Comparison of ENCODE assay signal across 19 cellular contexts in genomic region chr14:37590810-37591139, GRCh38. TPM values are rescaled to one million over a fixed set of nuclear protein-coding genes. Genes with fewer than 3 reads are reported as not detected.
DNase-seq lines count a peak whose midpoint lies in the region; ATAC-seq and TF ChIP-seq lines count a peak whose summit lies in the region.
"Had no signal": no experiment of that assay in that cellular context is flagged by ENCODE, and none has a peak within 500 bp of the region (broad histone marks: within the 10 kb centered on the region; RNA-seq: fewer than 3 reads in every experiment).

No MANE protein-coding gene starts in this region.

- dilution Hi-C loops in mammary epithelial cell (cut with HindIII; ENCODE audit: low sequenced_read_pairs) = no loop called here

- 61% methylated on average over 2 of the region's 2 CpGs for WGBS in mammary epithelial cell (ENCODE audit: low coverage, missing lambda C conversion rate)

- DNase-seq in MCF 10A (ENCODE audit: unreplicated experiment) (no peak), mammary epithelial cell (no peak), mesothelial cell of epicardium (ENCODE audit: low spot score in 2 of 2, unreplicated experiment in 2 of 2) (no peak), NOMO-1 treated with DMSO at 0.1 percent for 48 hours (lab: John Stamatoyannopoulos, UW; ENCODE audit: unreplicated experiment) (no peak), 8988T (no peak)
- no peak for DNase-seq in NK-92 treated with Interleukin-12 subunit alpha and Interleukin-12 subunit beta, amount 100 ng/mL, for 24 hours (lab: John Stamatoyannopoulos, UW)
- DNase-seq: activated T-cell treated with anti-CD3 and anti-CD28 coated beads, Interleukin-2, amount 50 U/mL, for 1 hour; AML-193; NCI-H226; SJCRH30; T-helper 9 cell had no signal

- H3K9me3 ChIP-seq in mammary epithelial cell (replicated peaks; ENCODE audit: insufficient read depth, low read length) = no peaks in the 10 kb centered on the region
- H3K9me3 ChIP-seq: SJCRH30 had no signal

- H3K9me3 Mint-ChIP-seq in MCF 10A (ENCODE audit: unreplicated experiment) (no peaks in the 10 kb centered on the region), brain (peaks cover 1 to 10% (median 5%) of the 10 kb centered on the region in 5 experiments), mesothelial cell of epicardium (no peaks in the 10 kb centered on the region)

- POLR2A ChIA-PET in MCF 10A (lab: Yijun Ruan, JAX) = no interaction called here

- H2AFZ ChIP-seq in mammary epithelial cell (ENCODE audit: low read depth, low read length) = no peak overlapping the region

- CTCF ChIA-PET in MCF 10A (lab: Yijun Ruan, JAX) = interaction anchor here (0.7 kb wide), 1 partner anchor 285 kb away, joined by 3 read pairs; no protein-coding TSS in a partner anchor
- CTCF ChIA-PET in mammary epithelial cell (lab: Charles Lee; ENCODE audit: low non-redundant PET) = no interaction called here

- H3K79me2 ChIP-seq in mammary epithelial cell (ENCODE audit: insufficient read depth, low read length) = no peaks in the 10 kb centered on the region

- H3K27ac Mint-ChIP-seq in MCF 10A (ENCODE audit: low read depth, unreplicated experiment) (no peak overlapping the region), brain (peak overlapping the region in 2 of 5 experiments; percentile 43 to 55), mesothelial cell of epicardium (no peak overlapping the region)

- H3K4me3 Mint-ChIP-seq in MCF 10A (ENCODE audit: unreplicated experiment) (no peak overlapping the region), brain (peak overlapping the region in 4 of 5 experiments; percentile 62 to 82 (median 66)), mesothelial cell of epicardium (peak overlapping the region; percentile 65)
- H3K4me3 Mint-ChIP-seq: natural killer cell treated with Interleukin-12 subunit alpha and Interleukin-12 subunit beta and Interleukin-15 and Interleukin-18, amount 100 ng/mL, for 72 hours had no signal

- peaks cover 21% of the 10 kb centered on the region for H3K4me1 ChIP-seq in mammary epithelial cell (ENCODE audit: insufficient read depth, low read length)
- H3K4me1 ChIP-seq: SJCRH30 had no signal

- H3K4me1 Mint-ChIP-seq in MCF 10A (ENCODE audit: insufficient read depth, unreplicated experiment) (peaks cover 7% of the 10 kb centered on the region), brain (peaks cover 30% of the 10 kb centered on the region), mesothelial cell of epicardium (peaks cover 35% of the 10 kb centered on the region)

- intact Hi-C loops in MCF 10A (cut with micrococcal nuclease) = loop anchor here (10.0 kb wide), 1 partner anchor 114 kb away; no protein-coding TSS in a partner anchor
- intact Hi-C loops in mammary epithelial cell (cut with micrococcal nuclease) = loop anchor here (10.0 kb wide), 1 partner anchor 246 kb away; no protein-coding TSS in a partner anchor

- no peaks in the 10 kb centered on the region for H4K20me1 ChIP-seq in mammary epithelial cell (ENCODE audit: insufficient read depth, low read length)

- ATAC-seq in HG03442 (IDR thresholded peaks at IDR 0.05; ENCODE audit: unreplicated experiment) = no peak
- ATAC-seq: gastroesophageal sphincter; natural killer cell treated with Interleukin-12 subunit alpha and Interleukin-12 subunit beta and Interleukin-15 and Interleukin-18, amount 100 ng/mL, for 72 hours had no signal

- no peak overlapping the region for H3K4me2 ChIP-seq in mammary epithelial cell (ENCODE audit: insufficient read depth, low read depth, low read length)

- in situ Hi-C loops in mammary epithelial cell (cut with MboI; ENCODE audit: low sequenced_read_pairs in 2 of 2) = loop anchor here (10.0 kb wide), 2 partner anchors 346 to 356 kb away; no protein-coding TSS in a partner anchor

- H3K27ac ChIP-seq in mammary epithelial cell (ENCODE audit: insufficient read depth, low read depth, low read length) = no peak overlapping the region
- H3K27ac ChIP-seq: gastroesophageal sphincter, SJCRH30 had no signal

- peaks cover 49% of the 10 kb centered on the region for H3K27me3 ChIP-seq in mammary epithelial cell (ENCODE audit: insufficient read depth, low read length)
- H3K27me3 ChIP-seq: SJCRH30 had no signal

- no peak overlapping the region for H3K4me3 ChIP-seq in mammary epithelial cell (replicated peaks in 1 of 3; ENCODE audit: insufficient read depth in 1 of 3, low read depth in 2 of 3, low read length in 3 of 3)
- H3K4me3 ChIP-seq: gastroesophageal sphincter, SJCRH30 had no signal

- TF ChIP-seq CTCF in MCF 10A (IDR thresholded peaks at IDR 0.05; ENCODE audit: unreplicated experiment) (no peak), mammary epithelial cell (conservative IDR thresholded peaks at IDR 0.05 in 1 of 2, IDR thresholded peaks at IDR 0.05 in 1 of 2; ENCODE audit: extremely low read depth in 1 of 2, insufficient read depth in 1 of 2, low read depth in 1 of 2, low read length in 2 of 2) (no peak), brain (conservative IDR thresholded peaks at IDR 0.05) (no peak), mesothelial cell of epicardium (IDR thresholded peaks at IDR 0.05; ENCODE audit: unreplicated experiment) (no peak)

- BruUV-seq in MCF 10A (replicated peaks; lab: Mats Ljungman, UMichigan) (TSS peak; percentile 1), mammary epithelial cell (replicated peaks; lab: Mats Ljungman, UMichigan) (no TSS peak)

- no peak overlapping the region for H3K9ac ChIP-seq in mammary epithelial cell (ENCODE audit: insufficient read depth, low read length)

- H3K27me3 Mint-ChIP-seq in MCF 10A (ENCODE audit: insufficient read depth, unreplicated experiment) (no peaks in the 10 kb centered on the region), brain (peaks cover 98% of the 10 kb centered on the region), mesothelial cell of epicardium (ENCODE audit: low read depth) (peaks cover 89% of the 10 kb centered on the region)

- peaks cover 4% of the 10 kb centered on the region for H3K36me3 Mint-ChIP-seq in MCF 10A (ENCODE audit: insufficient read depth, unreplicated experiment)
- H3K36me3 Mint-ChIP-seq in brain = no peaks in the 10 kb centered on the region
- peaks cover 14% of the 10 kb centered on the region for H3K36me3 Mint-ChIP-seq in mesothelial cell of epicardium

- H3K36me3 ChIP-seq in mammary epithelial cell (ENCODE audit: insufficient read depth, low read length) = no peaks in the 10 kb centered on the region
- H3K36me3 ChIP-seq: gastroesophageal sphincter, SJCRH30 had no signal

RNA-seq across cellular contexts. Expression of gene FOXA1, which starts 4.3 kb away (rescaled TPM):
- total RNA-seq in MCF 10A (2022) (8.6 and 11.2 TPM in 2 replicates), mammary epithelial cell (under 1 TPM; 0.17 to 0.33 TPM), mesothelial cell of epicardium (19.3 to 21.8 TPM (median 19.7 TPM) in 3 replicates)
- polyA plus RNA-seq in mammary epithelial cell (0.09 TPM), brain (ENCODE audit: insufficient read depth, low read depth, low replicate concordance) (20.9 TPM)
- polyA minus RNA-seq in mammary epithelial cell = not detected
- total RNA-seq: cerebellum; lung microvascular endothelial cell; natural killer cell treated with Interleukin-12 subunit alpha and Interleukin-12 subunit beta and Interleukin-15 and Interleukin-18, amount 100 ng/mL, for 72 hours; subcutaneous adipose tissue had no signal

RNA-seq across cellular contexts. Expression of gene TTC6, which starts 4.7 kb away (rescaled TPM):
- 0.96 and 0.98 TPM in 2 replicates for total RNA-seq in MCF 10A (2022)
- total RNA-seq in mammary epithelial cell = not detected
- not detected for polyA plus RNA-seq in mammary epithelial cell
- not detected for polyA minus RNA-seq in mammary epithelial cell
- 0.68 TPM for polyA plus RNA-seq in brain (ENCODE audit: insufficient read depth, low read depth, low replicate concordance)
- 2.7 to 3.5 TPM (median 2.8 TPM) in 3 replicates for total RNA-seq in mesothelial cell of epicardium
- total RNA-seq: H1; lung microvascular endothelial cell; natural killer cell treated with Interleukin-12 subunit alpha and Interleukin-12 subunit beta and Interleukin-15 and Interleukin-18, amount 100 ng/mL, for 72 hours; subcutaneous adipose tissue had no signal
